In the genomic region with DNA sequence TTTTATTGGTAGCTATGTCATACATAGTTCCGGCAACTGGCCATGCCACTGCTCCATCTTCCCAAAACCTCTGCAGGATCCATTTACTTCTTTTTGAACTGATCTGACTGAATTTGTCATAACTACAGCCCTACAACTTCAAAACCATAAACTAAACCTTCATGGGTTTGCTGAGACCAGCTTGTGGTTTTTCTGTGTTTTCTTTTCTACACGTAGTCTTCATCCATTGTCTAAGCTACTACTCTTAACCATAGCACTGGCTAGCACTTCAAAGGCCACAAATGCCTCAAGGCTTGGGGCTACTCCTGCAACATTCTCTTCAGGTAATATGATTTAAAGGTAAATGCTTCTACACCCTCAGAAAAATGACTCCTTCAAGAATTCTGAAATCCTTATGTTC, we compare ENCODE assay signal across 2 cellular contexts.
TF ChIP-seq lines count a peak whose summit lies in the region.

No MANE protein-coding gene starts in this region.

TF ChIP-seq in HCT116, 20 proteins besides CTCF, POLR2A, EP300 and RAD21:
- TF ChIP-seq EZH2phosphoT487 (IDR thresholded peaks at IDR 0.05; ENCODE audit: borderline replicate concordance) (no peak), CEBPB (IDR thresholded peaks at IDR 0.05; ENCODE audit: low read depth) (no peak), SP1 (IDR thresholded peaks at IDR 0.05; ENCODE audit: low read depth) (no peak), ELF1 (IDR thresholded peaks at IDR 0.05; ENCODE audit: borderline replicate concordance, low read depth) (no peak), CBX3 (IDR thresholded peaks at IDR 0.05; ENCODE audit: low read depth) (no peak), POLR2AphosphoS5 (IDR thresholded peaks at IDR 0.05; ENCODE audit: low read depth, low read length) (no peak)

TF ChIP-seq in HepG2, 621 proteins besides CTCF, POLR2A, EP300 and RAD21:
- TF ChIP-seq MED8 (CRISPR knock-in tag; IDR thresholded peaks at IDR 0.05; ENCODE audit: insufficient replicate concordance) (no peak), ZNF354B (CRISPR knock-in tag; IDR thresholded peaks at IDR 0.05) (no peak), FOXK1 (CRISPR knock-in tag; IDR thresholded peaks at IDR 0.05; ENCODE audit: borderline replicate concordance, low read depth) (no peak), GLI4 (CRISPR knock-in tag; IDR thresholded peaks at IDR 0.05; ENCODE audit: borderline replicate concordance) (no peak), HES4 (CRISPR knock-in tag; IDR thresholded peaks at IDR 0.05; ENCODE audit: borderline replicate concordance) (no peak), ZNF121 (CRISPR knock-in tag; IDR thresholded peaks at IDR 0.05) (no peak), ZNF225 (CRISPR knock-in tag; IDR thresholded peaks at IDR 0.05) (no peak), NBN (conservative IDR thresholded peaks at IDR 0.05) (no peak), HNRNPL (IDR thresholded peaks at IDR 0.05; ENCODE audit: low read depth, low read length) (no peak), ZNF598 (CRISPR knock-in tag; IDR thresholded peaks at IDR 0.05; ENCODE audit: borderline replicate concordance) (no peak), CHCHD3 (CRISPR knock-in tag; IDR thresholded peaks at IDR 0.05) (no peak), U2AF1 (optimal IDR thresholded peaks at IDR 0.05; ENCODE audit: low read depth, low read length) (no peak), FOXP1 (IDR thresholded peaks at IDR 0.05) (no peak), FOXP1 (CRISPR knock-in tag; IDR thresholded peaks at IDR 0.05) (no peak), IRF2 (CRISPR knock-in tag; IDR thresholded peaks at IDR 0.05) (no peak)
- TF ChIP-seq, protein P1, sequence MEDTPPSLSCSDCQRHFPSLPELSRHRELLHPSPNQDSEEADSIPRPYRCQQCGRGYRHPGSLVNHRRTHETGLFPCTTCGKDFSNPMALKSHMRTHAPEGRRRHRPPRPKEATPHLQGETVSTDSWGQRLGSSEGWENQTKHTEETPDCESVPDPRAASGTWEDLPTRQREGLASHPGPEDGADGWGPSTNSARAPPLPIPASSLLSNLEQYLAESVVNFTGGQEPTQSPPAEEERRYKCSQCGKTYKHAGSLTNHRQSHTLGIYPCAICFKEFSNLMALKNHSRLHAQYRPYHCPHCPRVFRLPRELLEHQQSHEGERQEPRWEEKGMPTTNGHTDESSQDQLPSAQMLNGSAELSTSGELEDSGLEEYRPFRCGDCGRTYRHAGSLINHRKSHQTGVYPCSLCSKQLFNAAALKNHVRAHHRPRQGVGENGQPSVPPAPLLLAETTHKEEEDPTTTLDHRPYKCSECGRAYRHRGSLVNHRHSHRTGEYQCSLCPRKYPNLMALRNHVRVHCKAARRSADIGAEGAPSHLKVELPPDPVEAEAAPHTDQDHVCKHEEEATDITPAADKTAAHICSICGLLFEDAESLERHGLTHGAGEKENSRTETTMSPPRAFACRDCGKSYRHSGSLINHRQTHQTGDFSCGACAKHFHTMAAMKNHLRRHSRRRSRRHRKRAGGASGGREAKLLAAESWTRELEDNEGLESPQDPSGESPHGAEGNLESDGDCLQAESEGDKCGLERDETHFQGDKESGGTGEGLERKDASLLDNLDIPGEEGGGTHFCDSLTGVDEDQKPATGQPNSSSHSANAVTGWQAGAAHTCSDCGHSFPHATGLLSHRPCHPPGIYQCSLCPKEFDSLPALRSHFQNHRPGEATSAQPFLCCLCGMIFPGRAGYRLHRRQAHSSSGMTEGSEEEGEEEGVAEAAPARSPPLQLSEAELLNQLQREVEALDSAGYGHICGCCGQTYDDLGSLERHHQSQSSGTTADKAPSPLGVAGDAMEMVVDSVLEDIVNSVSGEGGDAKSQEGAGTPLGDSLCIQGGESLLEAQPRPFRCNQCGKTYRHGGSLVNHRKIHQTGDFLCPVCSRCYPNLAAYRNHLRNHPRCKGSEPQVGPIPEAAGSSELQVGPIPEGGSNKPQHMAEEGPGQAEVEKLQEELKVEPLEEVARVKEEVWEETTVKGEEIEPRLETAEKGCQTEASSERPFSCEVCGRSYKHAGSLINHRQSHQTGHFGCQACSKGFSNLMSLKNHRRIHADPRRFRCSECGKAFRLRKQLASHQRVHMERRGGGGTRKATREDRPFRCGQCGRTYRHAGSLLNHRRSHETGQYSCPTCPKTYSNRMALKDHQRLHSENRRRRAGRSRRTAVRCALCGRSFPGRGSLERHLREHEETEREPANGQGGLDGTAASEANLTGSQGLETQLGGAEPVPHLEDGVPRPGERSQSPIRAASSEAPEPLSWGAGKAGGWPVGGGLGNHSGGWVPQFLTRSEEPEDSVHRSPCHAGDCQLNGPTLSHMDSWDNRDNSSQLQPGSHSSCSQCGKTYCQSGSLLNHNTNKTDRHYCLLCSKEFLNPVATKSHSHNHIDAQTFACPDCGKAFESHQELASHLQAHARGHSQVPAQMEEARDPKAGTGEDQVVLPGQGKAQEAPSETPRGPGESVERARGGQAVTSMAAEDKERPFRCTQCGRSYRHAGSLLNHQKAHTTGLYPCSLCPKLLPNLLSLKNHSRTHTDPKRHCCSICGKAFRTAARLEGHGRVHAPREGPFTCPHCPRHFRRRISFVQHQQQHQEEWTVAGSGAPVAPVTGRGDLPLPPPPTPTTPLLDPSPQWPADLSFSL (CRISPR knock-in tag; IDR thresholded peaks at IDR 0.05), result no peak
- TF ChIP-seq, protein P2, sequence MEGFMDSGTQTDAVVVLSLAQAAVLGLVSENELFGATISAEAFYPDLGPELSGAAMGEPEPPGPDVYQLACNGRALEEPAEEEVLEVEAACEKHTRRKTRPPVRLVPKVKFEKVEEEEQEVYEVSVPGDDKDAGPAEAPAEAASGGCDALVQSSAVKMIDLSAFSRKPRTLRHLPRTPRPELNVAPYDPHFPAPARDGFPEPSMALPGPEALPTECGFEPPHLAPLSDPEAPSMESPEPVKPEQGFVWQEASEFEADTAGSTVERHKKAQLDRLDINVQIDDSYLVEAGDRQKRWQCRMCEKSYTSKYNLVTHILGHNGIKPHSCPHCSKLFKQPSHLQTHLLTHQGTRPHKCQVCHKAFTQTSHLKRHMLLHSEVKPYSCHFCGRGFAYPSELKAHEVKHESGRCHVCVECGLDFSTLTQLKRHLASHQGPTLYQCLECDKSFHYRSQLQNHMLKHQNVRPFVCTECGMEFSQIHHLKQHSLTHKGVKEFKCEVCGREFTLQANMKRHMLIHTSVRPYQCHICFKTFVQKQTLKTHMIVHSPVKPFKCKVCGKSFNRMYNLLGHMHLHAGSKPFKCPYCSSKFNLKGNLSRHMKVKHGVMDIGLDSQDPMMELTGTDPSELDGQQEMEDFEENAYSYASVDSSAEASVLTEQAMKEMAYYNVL (CRISPR knock-in tag; IDR thresholded peaks at IDR 0.05; ENCODE audit: borderline replicate concordance), result no peak
- TF ChIP-seq, protein P3, sequence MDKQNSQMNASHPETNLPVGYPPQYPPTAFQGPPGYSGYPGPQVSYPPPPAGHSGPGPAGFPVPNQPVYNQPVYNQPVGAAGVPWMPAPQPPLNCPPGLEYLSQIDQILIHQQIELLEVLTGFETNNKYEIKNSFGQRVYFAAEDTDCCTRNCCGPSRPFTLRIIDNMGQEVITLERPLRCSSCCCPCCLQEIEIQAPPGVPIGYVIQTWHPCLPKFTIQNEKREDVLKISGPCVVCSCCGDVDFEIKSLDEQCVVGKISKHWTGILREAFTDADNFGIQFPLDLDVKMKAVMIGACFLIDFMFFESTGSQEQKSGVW (CRISPR knock-in tag; IDR thresholded peaks at IDR 0.05; ENCODE audit: borderline replicate concordance), result no peak
- TF ChIP-seq, protein P4, sequence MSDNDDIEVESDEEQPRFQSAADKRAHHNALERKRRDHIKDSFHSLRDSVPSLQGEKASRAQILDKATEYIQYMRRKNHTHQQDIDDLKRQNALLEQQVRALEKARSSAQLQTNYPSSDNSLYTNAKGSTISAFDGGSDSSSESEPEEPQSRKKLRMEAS (IDR thresholded peaks at IDR 0.05), result no peak
- TF ChIP-seq, protein P5, sequence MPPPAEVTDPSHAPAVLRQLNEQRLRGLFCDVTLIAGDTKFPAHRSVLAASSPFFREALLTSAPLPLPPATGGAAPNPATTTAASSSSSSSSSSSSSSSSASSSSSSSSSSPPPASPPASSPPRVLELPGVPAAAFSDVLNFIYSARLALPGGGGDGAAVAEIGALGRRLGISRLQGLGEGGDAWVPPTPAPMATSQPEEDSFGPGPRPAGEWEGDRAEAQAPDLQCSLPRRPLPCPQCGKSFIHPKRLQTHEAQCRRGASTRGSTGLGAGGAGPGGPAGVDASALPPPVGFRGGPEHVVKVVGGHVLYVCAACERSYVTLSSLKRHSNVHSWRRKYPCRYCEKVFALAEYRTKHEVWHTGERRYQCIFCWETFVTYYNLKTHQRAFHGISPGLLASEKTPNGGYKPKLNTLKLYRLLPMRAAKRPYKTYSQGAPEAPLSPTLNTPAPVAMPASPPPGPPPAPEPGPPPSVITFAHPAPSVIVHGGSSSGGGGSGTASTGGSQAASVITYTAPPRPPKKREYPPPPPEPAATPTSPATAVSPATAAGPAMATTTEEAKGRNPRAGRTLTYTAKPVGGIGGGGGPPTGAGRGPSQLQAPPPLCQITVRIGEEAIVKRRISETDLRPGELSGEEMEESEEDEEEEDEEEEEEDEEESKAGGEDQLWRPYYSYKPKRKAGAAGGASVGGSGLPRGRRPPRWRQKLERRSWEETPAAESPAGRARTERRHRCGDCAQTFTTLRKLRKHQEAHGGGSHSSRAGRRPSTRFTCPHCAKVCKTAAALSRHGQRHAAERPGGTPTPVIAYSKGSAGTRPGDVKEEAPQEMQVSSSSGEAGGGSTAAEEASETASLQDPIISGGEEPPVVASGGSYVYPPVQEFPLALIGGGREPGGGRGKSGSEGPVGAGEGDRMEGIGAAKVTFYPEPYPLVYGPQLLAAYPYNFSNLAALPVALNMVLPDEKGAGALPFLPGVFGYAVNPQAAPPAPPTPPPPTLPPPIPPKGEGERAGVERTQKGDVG (CRISPR knock-in tag; IDR thresholded peaks at IDR 0.05; ENCODE audit: borderline replicate concordance), result no peak
- TF ChIP-seq, protein P6, sequence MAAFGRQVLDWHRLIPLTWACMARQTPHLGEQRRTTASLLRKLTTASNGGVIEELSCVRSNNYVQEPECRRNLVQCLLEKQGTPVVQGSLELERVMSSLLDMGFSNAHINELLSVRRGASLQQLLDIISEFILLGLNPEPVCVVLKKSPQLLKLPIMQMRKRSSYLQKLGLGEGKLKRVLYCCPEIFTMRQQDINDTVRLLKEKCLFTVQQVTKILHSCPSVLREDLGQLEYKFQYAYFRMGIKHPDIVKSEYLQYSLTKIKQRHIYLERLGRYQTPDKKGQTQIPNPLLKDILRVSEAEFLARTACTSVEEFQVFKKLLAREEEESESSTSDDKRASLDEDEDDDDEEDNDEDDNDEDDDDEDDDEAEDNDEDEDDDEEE (CRISPR knock-in tag; IDR thresholded peaks at IDR 0.05), result no peak
